ENCODE assay signal across 8 cellular contexts in genomic region chr17:34637548-34638525, GRCh38. TPM values are rescaled to one million over a fixed set of nuclear protein-coding genes. Genes with fewer than 3 reads are reported as not detected.
DNase-seq lines count a peak whose midpoint lies in the region; ATAC-seq and TF ChIP-seq lines count a peak whose summit lies in the region.

No MANE protein-coding gene starts in this region.

- peaks cover 4% of the 10 kb centered on the region for H3K4me1 ChIP-seq in BE2C

- DNase-seq in BE2C (peak; percentile 93), NCI-H345 (lab: John Stamatoyannopoulos, UW) (peak; percentile 52), dermis microvascular lymphatic vessel endothelial cell (ENCODE audit: low read depth in 2 of 2) (peak; percentile 32 to 69), medulla oblongata (ENCODE audit: extremely low spot score) (peak; percentile 91)
- peak; percentile 74 to 76 for DNase-seq in activated CD4-positive, alpha-beta T cell treated with anti-CD3 and anti-CD28 coated beads, Interleukin-2, amount 50 U/mL, for 4 hours
- peak; percentile 62 to 87 (median 67) for DNase-seq in stimulated activated CD4-positive, alpha-beta T cell treated with anti-CD3 and anti-CD28 coated beads, TNF-alpha, amount 100 ng/mL, for 48 hours (ENCODE audit: low read depth in 3 of 3)

- no peaks in the 10 kb centered on the region for H3K36me3 ChIP-seq in BE2C

- H3K4me3 ChIP-seq in BE2C (ENCODE audit: low read depth, low read length), result no peak overlapping the region

- H3K9me3 ChIP-seq in BE2C, result no peaks in the 10 kb centered on the region

- peak; percentile 95 for TF ChIP-seq CTCF in BE2C (IDR thresholded peaks at IDR 0.05; ENCODE audit: low read depth, low read length)

- peak; percentile 65 for ATAC-seq in GM21423 (IDR thresholded peaks at IDR 0.05; ENCODE audit: unreplicated experiment)
- ATAC-seq in GM18870 (IDR thresholded peaks at IDR 0.05; ENCODE audit: unreplicated experiment), result no peak

- H3K27me3 ChIP-seq in BE2C, result no peaks in the 10 kb centered on the region

RNA-seq across cellular contexts. Expression of gene TMEM132E, which starts 58.5 kb away (rescaled TPM):
- 41.4 TPM for polyA plus RNA-seq in BE2C (2012; ENCODE audit: insufficient read depth, insufficient read length, low read depth)
- total RNA-seq in dermis microvascular lymphatic vessel endothelial cell, result not detected in 2 replicates
